In the genomic region with DNA sequence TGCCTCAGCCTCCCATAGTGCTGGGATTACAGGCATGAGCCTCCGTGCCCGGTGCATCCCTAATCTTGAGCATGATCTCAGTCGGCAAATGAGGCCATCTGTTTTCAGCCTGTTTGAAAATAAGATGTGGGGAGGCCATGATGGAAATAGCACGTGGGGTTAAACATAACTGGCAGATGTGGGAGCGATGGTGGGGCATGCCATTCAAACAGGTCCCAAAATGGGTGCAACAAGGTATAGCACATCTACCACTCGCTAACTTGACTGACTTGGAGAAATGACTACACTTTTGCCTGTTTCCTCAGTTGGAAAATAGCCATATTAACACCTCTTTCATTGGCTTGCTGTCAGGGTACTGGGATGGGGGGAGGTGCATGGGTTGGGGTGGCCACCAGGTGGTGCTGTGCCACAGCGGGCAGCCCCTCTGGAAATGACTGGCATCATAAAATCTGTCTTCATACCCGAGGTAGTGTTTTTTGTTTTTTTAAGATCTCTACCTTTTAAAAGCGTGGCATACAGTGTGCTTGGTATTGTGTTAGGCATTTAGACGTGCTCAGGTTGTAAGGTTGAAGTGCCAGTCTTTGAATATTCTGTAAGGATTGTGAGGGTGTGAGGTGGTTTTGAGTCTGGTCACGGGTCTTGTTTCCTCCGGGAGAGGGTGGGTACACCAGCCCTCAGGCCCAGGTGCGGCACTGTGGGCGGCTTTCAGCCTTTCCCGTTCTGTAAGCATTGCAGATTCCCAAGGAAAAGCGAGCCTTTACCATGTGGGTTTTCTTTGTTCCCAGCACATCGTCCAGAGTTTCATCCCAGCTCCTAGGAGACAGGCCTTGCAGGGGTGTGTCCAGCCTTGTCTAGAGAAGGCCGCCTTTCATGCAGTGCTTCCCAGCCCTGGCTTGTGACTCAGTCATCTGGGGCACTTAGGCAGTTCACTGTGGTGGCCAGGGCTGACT, we compare ENCODE assay signal across 1 cellular context.
A peak's percentile ranks its signal among the peaks of the same experiment; 100 is the strongest.
TF ChIP-seq lines count a peak whose summit lies in the region.

No MANE protein-coding gene starts in this region.

TF ChIP-seq in HepG2, 621 proteins besides CTCF, POLR2A, EP300 and RAD21 (continued from another document and continues in another):
- TF ChIP-seq MLLT10 (CRISPR knock-in tag; IDR thresholded peaks at IDR 0.05): no peak
- TF ChIP-seq, protein P1, sequence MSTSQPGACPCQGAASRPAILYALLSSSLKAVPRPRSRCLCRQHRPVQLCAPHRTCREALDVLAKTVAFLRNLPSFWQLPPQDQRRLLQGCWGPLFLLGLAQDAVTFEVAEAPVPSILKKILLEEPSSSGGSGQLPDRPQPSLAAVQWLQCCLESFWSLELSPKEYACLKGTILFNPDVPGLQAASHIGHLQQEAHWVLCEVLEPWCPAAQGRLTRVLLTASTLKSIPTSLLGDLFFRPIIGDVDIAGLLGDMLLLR (CRISPR knock-in tag; IDR thresholded peaks at IDR 0.05): no peak
- TF ChIP-seq RXRB (CRISPR knock-in tag; IDR thresholded peaks at IDR 0.05; ENCODE audit: borderline replicate concordance): no peak
- TF ChIP-seq, protein P2, sequence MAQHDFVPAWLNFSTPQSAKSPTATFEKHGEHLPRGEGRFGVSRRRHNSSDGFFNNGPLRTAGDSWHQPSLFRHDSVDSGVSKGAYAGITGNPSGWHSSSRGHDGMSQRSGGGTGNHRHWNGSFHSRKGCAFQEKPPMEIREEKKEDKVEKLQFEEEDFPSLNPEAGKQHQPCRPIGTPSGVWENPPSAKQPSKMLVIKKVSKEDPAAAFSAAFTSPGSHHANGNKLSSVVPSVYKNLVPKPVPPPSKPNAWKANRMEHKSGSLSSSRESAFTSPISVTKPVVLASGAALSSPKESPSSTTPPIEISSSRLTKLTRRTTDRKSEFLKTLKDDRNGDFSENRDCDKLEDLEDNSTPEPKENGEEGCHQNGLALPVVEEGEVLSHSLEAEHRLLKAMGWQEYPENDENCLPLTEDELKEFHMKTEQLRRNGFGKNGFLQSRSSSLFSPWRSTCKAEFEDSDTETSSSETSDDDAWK (CRISPR knock-in tag; IDR thresholded peaks at IDR 0.05): no peak
- TF ChIP-seq ZNF816 (CRISPR knock-in tag; IDR thresholded peaks at IDR 0.05; ENCODE audit: borderline replicate concordance): no peak
- TF ChIP-seq TGIF2 (CRISPR knock-in tag; IDR thresholded peaks at IDR 0.05): 0 out of 2 replicates have a peak, but pooled peaks have one; percentile 56
- TF ChIP-seq ZNF354B (CRISPR knock-in tag; IDR thresholded peaks at IDR 0.05): 0 out of 2 replicates have a peak, but pooled peaks have one; percentile 28
- peak; percentile 41; the same call in 1 of the 2 replicates for TF ChIP-seq FOXK1 (CRISPR knock-in tag; IDR thresholded peaks at IDR 0.05; ENCODE audit: borderline replicate concordance, low read depth)
- no peak for TF ChIP-seq PCBP2 (optimal IDR thresholded peaks at IDR 0.05; ENCODE audit: low read depth, low read length, poor library complexity, severe bottlenecking)
- no peak for TF ChIP-seq SRF (IDR thresholded peaks at IDR 0.05; ENCODE audit: low read depth, low read length)
- TF ChIP-seq, protein P3, sequence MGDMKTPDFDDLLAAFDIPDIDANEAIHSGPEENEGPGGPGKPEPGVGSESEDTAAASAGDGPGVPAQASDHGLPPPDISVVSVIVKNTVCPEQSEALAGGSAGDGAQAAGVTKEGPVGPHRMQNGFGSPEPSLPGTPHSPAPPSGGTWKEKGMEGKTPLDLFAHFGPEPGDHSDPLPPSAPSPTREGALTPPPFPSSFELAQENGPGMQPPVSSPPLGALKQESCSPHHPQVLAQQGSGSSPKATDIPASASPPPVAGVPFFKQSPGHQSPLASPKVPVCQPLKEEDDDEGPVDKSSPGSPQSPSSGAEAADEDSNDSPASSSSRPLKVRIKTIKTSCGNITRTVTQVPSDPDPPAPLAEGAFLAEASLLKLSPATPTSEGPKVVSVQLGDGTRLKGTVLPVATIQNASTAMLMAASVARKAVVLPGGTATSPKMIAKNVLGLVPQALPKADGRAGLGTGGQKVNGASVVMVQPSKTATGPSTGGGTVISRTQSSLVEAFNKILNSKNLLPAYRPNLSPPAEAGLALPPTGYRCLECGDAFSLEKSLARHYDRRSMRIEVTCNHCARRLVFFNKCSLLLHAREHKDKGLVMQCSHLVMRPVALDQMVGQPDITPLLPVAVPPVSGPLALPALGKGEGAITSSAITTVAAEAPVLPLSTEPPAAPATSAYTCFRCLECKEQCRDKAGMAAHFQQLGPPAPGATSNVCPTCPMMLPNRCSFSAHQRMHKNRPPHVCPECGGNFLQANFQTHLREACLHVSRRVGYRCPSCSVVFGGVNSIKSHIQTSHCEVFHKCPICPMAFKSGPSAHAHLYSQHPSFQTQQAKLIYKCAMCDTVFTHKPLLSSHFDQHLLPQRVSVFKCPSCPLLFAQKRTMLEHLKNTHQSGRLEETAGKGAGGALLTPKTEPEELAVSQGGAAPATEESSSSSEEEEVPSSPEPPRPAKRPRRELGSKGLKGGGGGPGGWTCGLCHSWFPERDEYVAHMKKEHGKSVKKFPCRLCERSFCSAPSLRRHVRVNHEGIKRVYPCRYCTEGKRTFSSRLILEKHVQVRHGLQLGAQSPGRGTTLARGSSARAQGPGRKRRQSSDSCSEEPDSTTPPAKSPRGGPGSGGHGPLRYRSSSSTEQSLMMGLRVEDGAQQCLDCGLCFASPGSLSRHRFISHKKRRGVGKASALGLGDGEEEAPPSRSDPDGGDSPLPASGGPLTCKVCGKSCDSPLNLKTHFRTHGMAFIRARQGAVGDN (CRISPR knock-in tag; IDR thresholded peaks at IDR 0.05): peak; percentile 8
- TF ChIP-seq, protein P4, sequence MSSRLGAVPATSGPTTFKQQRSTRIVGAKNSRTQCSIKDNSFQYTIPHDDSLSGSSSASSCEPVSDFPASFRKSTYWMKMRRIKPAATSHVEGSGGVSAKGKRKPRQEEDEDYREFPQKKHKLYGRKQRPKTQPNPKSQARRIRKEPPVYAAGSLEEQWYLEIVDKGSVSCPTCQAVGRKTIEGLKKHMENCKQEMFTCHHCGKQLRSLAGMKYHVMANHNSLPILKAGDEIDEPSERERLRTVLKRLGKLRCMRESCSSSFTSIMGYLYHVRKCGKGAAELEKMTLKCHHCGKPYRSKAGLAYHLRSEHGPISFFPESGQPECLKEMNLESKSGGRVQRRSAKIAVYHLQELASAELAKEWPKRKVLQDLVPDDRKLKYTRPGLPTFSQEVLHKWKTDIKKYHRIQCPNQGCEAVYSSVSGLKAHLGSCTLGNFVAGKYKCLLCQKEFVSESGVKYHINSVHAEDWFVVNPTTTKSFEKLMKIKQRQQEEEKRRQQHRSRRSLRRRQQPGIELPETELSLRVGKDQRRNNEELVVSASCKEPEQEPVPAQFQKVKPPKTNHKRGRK (CRISPR knock-in tag; IDR thresholded peaks at IDR 0.05): no peak
- TF ChIP-seq, protein P5, sequence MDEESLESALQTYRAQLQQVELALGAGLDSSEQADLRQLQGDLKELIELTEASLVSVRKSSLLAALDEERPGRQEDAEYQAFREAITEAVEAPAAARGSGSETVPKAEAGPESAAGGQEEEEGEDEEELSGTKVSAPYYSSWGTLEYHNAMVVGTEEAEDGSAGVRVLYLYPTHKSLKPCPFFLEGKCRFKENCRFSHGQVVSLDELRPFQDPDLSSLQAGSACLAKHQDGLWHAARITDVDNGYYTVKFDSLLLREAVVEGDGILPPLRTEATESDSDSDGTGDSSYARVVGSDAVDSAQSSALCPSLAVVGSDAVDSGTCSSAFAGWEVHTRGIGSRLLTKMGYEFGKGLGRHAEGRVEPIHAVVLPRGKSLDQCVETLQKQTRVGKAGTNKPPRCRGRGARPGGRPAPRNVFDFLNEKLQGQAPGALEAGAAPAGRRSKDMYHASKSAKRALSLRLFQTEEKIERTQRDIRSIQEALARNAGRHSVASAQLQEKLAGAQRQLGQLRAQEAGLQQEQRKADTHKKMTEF (CRISPR knock-in tag; IDR thresholded peaks at IDR 0.05): peak; percentile 72
- TF ChIP-seq, protein P6, sequence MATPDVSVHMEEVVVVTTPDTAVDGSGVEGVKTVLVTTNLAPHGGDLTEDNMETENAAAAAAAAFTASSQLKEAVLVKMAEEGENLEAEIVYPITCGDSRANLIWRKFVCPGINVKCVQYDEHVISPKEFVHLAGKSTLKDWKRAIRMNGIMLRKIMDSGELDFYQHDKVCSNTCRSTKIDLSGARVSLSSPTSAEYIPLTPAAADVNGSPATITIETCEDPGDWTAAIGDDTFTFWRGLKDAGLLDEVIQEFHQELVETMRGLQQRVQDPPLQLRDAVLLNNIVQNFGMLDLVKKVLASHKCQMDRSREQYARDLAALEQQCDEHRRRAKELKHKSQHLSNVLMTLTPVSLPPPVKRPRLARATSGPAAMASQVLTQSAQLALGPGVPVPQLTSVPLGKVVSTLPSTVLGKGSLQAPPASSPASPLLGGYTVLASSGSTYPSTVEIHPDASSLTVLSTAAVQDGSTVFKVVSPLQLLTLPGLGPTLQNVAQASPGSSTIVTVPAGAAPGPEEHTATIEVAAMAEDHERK (CRISPR knock-in tag; IDR thresholded peaks at IDR 0.05; ENCODE audit: low read depth): no peak
- TF ChIP-seq, protein P7, sequence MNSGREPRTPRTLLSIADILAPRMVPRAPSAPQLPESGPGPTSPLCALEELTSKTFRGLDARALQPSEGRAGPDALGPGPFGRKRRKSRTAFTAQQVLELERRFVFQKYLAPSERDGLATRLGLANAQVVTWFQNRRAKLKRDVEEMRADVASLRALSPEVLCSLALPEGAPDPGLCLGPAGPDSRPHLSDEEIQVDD (CRISPR knock-in tag; IDR thresholded peaks at IDR 0.05; ENCODE audit: borderline replicate concordance): no peak
- TF ChIP-seq, protein P8, sequence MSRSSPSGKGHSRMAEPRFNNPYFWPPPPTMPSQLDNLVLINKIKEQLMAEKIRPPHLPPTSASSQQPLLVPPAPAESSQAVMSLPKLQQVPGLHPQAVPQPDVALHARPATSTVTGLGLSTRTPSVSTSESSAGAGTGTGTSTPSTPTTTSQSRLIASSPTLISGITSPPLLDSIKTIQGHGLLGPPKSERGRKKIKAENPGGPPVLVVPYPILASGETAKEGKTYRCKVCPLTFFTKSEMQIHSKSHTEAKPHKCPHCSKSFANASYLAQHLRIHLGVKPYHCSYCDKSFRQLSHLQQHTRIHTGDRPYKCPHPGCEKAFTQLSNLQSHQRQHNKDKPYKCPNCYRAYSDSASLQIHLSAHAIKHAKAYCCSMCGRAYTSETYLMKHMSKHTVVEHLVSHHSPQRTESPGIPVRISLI (CRISPR knock-in tag; IDR thresholded peaks at IDR 0.05; ENCODE audit: borderline replicate concordance): 0 out of 2 replicates have a peak, but pooled peaks have one; percentile 13
- TF ChIP-seq ZMYM3 (CRISPR knock-in tag; IDR thresholded peaks at IDR 0.05): no peak
- TF ChIP-seq EEA1 (CRISPR knock-in tag; IDR thresholded peaks at IDR 0.05; ENCODE audit: borderline replicate concordance): no peak
- TF ChIP-seq RBAK (CRISPR knock-in tag; IDR thresholded peaks at IDR 0.05): no peak
- TF ChIP-seq, protein P9, sequence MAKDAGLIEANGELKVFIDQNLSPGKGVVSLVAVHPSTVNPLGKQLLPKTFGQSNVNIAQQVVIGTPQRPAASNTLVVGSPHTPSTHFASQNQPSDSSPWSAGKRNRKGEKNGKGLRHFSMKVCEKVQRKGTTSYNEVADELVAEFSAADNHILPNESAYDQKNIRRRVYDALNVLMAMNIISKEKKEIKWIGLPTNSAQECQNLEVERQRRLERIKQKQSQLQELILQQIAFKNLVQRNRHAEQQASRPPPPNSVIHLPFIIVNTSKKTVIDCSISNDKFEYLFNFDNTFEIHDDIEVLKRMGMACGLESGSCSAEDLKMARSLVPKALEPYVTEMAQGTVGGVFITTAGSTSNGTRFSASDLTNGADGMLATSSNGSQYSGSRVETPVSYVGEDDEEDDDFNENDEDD (CRISPR knock-in tag; IDR thresholded peaks at IDR 0.05; ENCODE audit: borderline replicate concordance): 0 out of 2 replicates have a peak, but pooled peaks have one; percentile 8
- TF ChIP-seq ZNF432 (CRISPR knock-in tag; IDR thresholded peaks at IDR 0.05; ENCODE audit: borderline replicate concordance): no peak
- TF ChIP-seq, protein P10, sequence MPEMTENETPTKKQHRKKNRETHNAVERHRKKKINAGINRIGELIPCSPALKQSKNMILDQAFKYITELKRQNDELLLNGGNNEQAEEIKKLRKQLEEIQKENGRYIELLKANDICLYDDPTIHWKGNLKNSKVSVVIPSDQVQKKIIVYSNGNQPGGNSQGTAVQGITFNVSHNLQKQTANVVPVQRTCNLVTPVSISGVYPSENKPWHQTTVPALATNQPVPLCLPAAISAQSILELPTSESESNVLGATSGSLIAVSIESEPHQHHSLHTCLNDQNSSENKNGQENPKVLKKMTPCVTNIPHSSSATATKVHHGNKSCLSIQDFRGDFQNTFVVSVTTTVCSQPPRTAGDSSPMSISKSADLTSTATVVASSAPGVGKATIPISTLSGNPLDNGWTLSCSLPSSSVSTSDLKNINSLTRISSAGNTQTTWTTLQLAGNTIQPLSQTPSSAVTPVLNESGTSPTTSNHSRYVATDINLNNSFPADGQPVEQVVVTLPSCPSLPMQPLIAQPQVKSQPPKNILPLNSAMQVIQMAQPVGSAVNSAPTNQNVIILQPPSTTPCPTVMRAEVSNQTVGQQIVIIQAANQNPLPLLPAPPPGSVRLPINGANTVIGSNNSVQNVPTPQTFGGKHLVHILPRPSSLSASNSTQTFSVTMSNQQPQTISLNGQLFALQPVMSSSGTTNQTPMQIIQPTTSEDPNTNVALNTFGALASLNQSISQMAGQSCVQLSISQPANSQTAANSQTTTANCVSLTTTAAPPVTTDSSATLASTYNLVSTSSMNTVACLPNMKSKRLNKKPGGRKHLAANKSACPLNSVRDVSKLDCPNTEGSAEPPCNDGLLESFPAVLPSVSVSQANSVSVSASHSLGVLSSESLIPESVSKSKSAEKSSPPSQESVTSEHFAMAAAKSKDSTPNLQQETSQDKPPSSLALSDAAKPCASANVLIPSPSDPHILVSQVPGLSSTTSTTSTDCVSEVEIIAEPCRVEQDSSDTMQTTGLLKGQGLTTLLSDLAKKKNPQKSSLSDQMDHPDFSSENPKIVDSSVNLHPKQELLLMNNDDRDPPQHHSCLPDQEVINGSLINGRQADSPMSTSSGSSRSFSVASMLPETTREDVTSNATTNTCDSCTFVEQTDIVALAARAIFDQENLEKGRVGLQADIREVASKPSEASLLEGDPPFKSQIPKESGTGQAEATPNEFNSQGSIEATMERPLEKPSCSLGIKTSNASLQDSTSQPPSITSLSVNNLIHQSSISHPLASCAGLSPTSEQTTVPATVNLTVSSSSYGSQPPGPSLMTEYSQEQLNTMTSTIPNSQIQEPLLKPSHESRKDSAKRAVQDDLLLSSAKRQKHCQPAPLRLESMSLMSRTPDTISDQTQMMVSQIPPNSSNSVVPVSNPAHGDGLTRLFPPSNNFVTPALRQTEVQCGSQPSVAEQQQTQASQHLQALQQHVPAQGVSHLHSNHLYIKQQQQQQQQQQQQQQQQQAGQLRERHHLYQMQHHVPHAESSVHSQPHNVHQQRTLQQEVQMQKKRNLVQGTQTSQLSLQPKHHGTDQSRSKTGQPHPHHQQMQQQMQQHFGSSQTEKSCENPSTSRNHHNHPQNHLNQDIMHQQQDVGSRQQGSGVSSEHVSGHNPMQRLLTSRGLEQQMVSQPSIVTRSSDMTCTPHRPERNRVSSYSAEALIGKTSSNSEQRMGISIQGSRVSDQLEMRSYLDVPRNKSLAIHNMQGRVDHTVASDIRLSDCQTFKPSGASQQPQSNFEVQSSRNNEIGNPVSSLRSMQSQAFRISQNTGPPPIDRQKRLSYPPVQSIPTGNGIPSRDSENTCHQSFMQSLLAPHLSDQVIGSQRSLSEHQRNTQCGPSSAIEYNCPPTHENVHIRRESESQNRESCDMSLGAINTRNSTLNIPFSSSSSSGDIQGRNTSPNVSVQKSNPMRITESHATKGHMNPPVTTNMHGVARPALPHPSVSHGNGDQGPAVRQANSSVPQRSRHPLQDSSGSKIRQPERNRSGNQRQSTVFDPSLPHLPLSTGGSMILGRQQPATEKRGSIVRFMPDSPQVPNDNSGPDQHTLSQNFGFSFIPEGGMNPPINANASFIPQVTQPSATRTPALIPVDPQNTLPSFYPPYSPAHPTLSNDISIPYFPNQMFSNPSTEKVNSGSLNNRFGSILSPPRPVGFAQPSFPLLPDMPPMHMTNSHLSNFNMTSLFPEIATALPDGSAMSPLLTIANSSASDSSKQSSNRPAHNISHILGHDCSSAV (CRISPR knock-in tag; IDR thresholded peaks at IDR 0.05; ENCODE audit: borderline replicate concordance): no peak
- no peak for TF ChIP-seq KDM5A (IDR thresholded peaks at IDR 0.05; ENCODE audit: borderline replicate concordance, low read length)
- no peak for TF ChIP-seq ZNF3 (CRISPR knock-in tag; IDR thresholded peaks at IDR 0.05)
- TF ChIP-seq ZNF205 (CRISPR knock-in tag; IDR thresholded peaks at IDR 0.05): peak; percentile 34; the same call in 1 of the 2 replicates
- no peak for TF ChIP-seq ZNF546 (CRISPR knock-in tag; conservative IDR thresholded peaks at IDR 0.05)
